11 cellular contexts compared by ENCODE assay signal in the genomic region with DNA sequence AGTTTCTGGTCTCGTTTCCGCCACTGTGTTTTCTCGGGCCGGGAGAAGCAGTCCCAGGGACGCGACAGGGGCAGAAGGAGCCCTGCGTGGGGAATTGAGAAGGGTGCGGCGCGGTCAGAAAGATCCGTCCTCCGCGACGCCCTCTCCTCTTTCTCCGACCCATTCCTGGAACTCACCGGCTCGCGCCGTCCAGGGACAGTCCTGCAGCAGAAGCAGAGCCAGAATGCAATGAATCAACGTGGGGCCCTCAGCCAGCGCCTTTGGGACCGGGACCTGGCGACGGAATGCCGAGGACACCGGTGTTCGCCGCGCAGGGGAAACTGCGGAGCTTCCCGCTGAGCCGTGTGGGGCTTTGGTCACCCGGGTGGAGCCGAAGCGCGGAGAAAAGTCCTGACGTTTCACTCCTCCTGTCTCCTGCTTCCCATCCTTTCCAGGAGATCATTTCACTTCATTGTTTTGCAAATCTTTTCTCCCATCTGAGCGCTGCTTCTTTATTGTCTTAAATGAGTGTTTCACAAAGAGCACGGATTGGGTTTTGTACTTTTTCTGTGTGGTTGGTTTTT. TPM values are rescaled to one million over a fixed set of nuclear protein-coding genes. Genes with fewer than 3 reads are reported as not detected.
DNase-seq lines count a peak whose midpoint lies in the region; ATAC-seq, FAIRE-seq and TF ChIP-seq lines count a peak whose summit lies in the region.
"Had no signal": no experiment of that assay in that cellular context is flagged by ENCODE, and none has a peak within 500 bp of the region (broad histone marks: within the 10 kb centered on the region; RNA-seq: fewer than 3 reads in every experiment).

No MANE protein-coding gene starts in this region.

- H3K9me1 ChIP-seq in IMR-90 (ENCODE audit: insufficient read depth, low read length) = no peaks in the 10 kb centered on the region

- no peak overlapping the region for H3K18ac ChIP-seq in IMR-90 (ENCODE audit: low read depth, low read length)

- POLR2A ChIA-PET in IMR-90 (lab: Charles Lee; ENCODE audit: unreplicated experiment) = no interaction called here

- no peaks in the 10 kb centered on the region for H3K79me1 ChIP-seq in IMR-90 (ENCODE audit: low read depth in 1 of 2, low read length in 2 of 2)

- H2AK9ac ChIP-seq in IMR-90 (replicated peaks; ENCODE audit: low read depth, low read length, poor library complexity) = no peak overlapping the region

- H3K4me2 ChIP-seq in IMR-90 (ENCODE audit: low read depth, low read length) (no peak overlapping the region), astrocyte (ENCODE audit: low read length) (peak overlapping the region; percentile 74), neural cell (ENCODE audit: low read length) (peak overlapping the region; percentile 28)

- intact Hi-C loops in IMR-90 (cut with micrococcal nuclease) (no loop called here), kidney (cut with DNase I) (no loop called here)

- FAIRE-seq in astrocyte (lab: Jason Lieb, UNC) = no peak
- FAIRE-seq in kidney (lab: Jason Lieb, UNC) = no peak
- FAIRE-seq: bronchial epithelial cell had no signal

- H4K20me1 ChIP-seq in IMR-90 (ENCODE audit: insufficient read depth, low read length) = no peaks in the 10 kb centered on the region; the same call in 1 of the 2 replicates
- peaks cover 6% of the 10 kb centered on the region for H4K20me1 ChIP-seq in astrocyte (ENCODE audit: insufficient read depth, low read length)
- no peaks in the 10 kb centered on the region for H4K20me1 ChIP-seq in neural cell (ENCODE audit: insufficient read depth)

- H3K9ac ChIP-seq in IMR-90 (ENCODE audit: low read depth, low read length) (no peak overlapping the region), astrocyte (ENCODE audit: low read length) (no peak overlapping the region), neural cell (ENCODE audit: low read length) (no peak overlapping the region), kidney (ENCODE audit: low read length in 2 of 2) (no peak overlapping the region)

- in situ Hi-C loops in IMR-90 (cut with MboI; ENCODE audit: low sequenced_read_pairs) = no loop called here

- dilution Hi-C loops in IMR-90 (cut with HindIII; ENCODE audit: low sequenced_read_pairs, unreplicated experiment) = no loop called here

- H3K79me2 ChIP-seq in astrocyte (ENCODE audit: insufficient read depth, low read length) = no peaks in the 10 kb centered on the region
- H3K79me2 ChIP-seq in neural cell (replicated peaks; ENCODE audit: insufficient read depth, low read length) = no peaks in the 10 kb centered on the region

- no peak for TF ChIP-seq EP300 in neural cell (conservative IDR thresholded peaks at IDR 0.05; ENCODE audit: poor library complexity, severe bottlenecking)

- H2BK20ac ChIP-seq in IMR-90 (ENCODE audit: low read depth, low read length) = no peak overlapping the region

- peaks cover 5% of the 10 kb centered on the region for H3K36me3 Mint-ChIP-seq in astrocyte (ENCODE audit: low read depth, unreplicated experiment)

- H3K27me3 ChIP-seq in IMR-90 (ENCODE audit: control insufficient read depth, insufficient read depth, low read length) = peaks cover 76% of the 10 kb centered on the region
- peaks cover 88% of the 10 kb centered on the region for H3K27me3 ChIP-seq in astrocyte (ENCODE audit: insufficient read depth, low read length)
- peaks cover 94% of the 10 kb centered on the region for H3K27me3 ChIP-seq in neural cell (ENCODE audit: insufficient read depth, low read depth, low read length)

- H3K36me3 ChIP-seq in IMR-90 (ENCODE audit: control insufficient read depth, insufficient read depth, low read length) (no peaks in the 10 kb centered on the region), astrocyte (ENCODE audit: insufficient read depth, low read length) (no peaks in the 10 kb centered on the region), neural cell (ENCODE audit: insufficient read depth, low read length) (no peaks in the 10 kb centered on the region), kidney (ENCODE audit: control insufficient read depth in 1 of 2, insufficient read depth in 2 of 2, low read length in 2 of 2) (no peaks in the 10 kb centered on the region)
- H3K36me3 ChIP-seq: SJSA1 had no signal

- no peak overlapping the region for H2BK15ac ChIP-seq in IMR-90 (ENCODE audit: low read depth, low read length)

- H4K5ac ChIP-seq in IMR-90 (ENCODE audit: low read depth, low read length) = no peak overlapping the region

- TF ChIP-seq RAD21 in IMR-90 (IDR thresholded peaks at IDR 0.05; ENCODE audit: low read length) (no peak), neural cell (conservative IDR thresholded peaks at IDR 0.05) (no peak)

- no peak overlapping the region for H3K4me3 ChIP-seq in IMR-90 (ENCODE audit: insufficient read depth, low read depth, low read length)
- H3K4me3 ChIP-seq in astrocyte (ENCODE audit: insufficient read depth, low read depth, low read length) = peak overlapping the region; percentile 21
- H3K4me3 ChIP-seq in neural cell (ENCODE audit: low read length) = peak overlapping the region; percentile 65
- H3K4me3 ChIP-seq in kidney (ENCODE audit: low read length in 2 of 2) = peak overlapping the region in 1 of 2 donors; percentile 43

- H4K8ac ChIP-seq in IMR-90 (ENCODE audit: low read depth in 2 of 2, low read length in 2 of 2) = no peak overlapping the region

- peaks cover 5% of the 10 kb centered on the region for H3K4me1 Mint-ChIP-seq in astrocyte (ENCODE audit: low read depth, unreplicated experiment)

- H3K27me3 Mint-ChIP-seq in astrocyte (ENCODE audit: low read depth, unreplicated experiment) = peaks cover 96% of the 10 kb centered on the region

- 2% methylated on average over 21 of the region's 39 CpGs; no CpG with 5 or more reads in 1 of the 2 experiments for WGBS in IMR-90 (ENCODE audit: extremely low coverage in 2 of 2, insufficient read length in 1 of 2), 2 experiments

- no peak overlapping the region for H3K56ac ChIP-seq in IMR-90 (ENCODE audit: extremely low read depth, insufficient read depth, low read length)

- DNase-seq in COLO668 (lab: John Stamatoyannopoulos, UW; ENCODE audit: unreplicated experiment) = peak; percentile 2
- no peak for DNase-seq in IMR-90
- no peak for DNase-seq in astrocyte (ENCODE audit: low read depth)
- no peak for DNase-seq in kidney
- no peak for DNase-seq in caudate nucleus (lab: John Stamatoyannopoulos, UW)

- no peak for TF ChIP-seq POLR2A in IMR-90 (IDR thresholded peaks at IDR 0.05; ENCODE audit: low read depth, low read length)

- H2AK5ac ChIP-seq in IMR-90 (ENCODE audit: low read depth, low read length) = no peak overlapping the region

- BruUV-seq in IMR-90 (replicated peaks; lab: Mats Ljungman, UMichigan) = no TSS peak

- CTCF ChIA-PET in IMR-90 (lab: Yijun Ruan, JAX) = interaction anchor here (0.5 kb wide), 1 partner anchor 17 kb away, joined by 3 read pairs; no protein-coding TSS in a partner anchor

- H2BK5ac ChIP-seq in IMR-90 (ENCODE audit: low read depth, low read length, poor library complexity, severe bottlenecking) = no peak overlapping the region

- no peaks in the 10 kb centered on the region for H3K9me2 ChIP-seq in neural cell (ENCODE audit: insufficient read depth, low read length)

- H3K9me3 ChIP-seq in IMR-90 (ENCODE audit: control insufficient read depth, insufficient read depth, low read length) (peaks cover 19% of the 10 kb centered on the region), astrocyte (ENCODE audit: insufficient read depth, low read depth, low read length) (peaks cover 18% of the 10 kb centered on the region), neural cell (ENCODE audit: low read length) (peaks cover 22% of the 10 kb centered on the region), kidney (ENCODE audit: control insufficient read depth in 1 of 2, low read length in 2 of 2) (peaks cover 0 to 16% of the 10 kb centered on the region in 2 donors)
- H3K9me3 ChIP-seq: SJSA1 had no signal

- peak overlapping the region; percentile 72 for H3K4me3 Mint-ChIP-seq in astrocyte (ENCODE audit: unreplicated experiment)

- no peak overlapping the region for H3K27ac Mint-ChIP-seq in astrocyte (ENCODE audit: unreplicated experiment)

- no peak overlapping the region for H3K27ac ChIP-seq in IMR-90 (ENCODE audit: insufficient read depth, low read length)
- H3K27ac ChIP-seq in astrocyte (ENCODE audit: low read depth, low read length) = no peak overlapping the region
- no peak overlapping the region for H3K27ac ChIP-seq in neural cell (ENCODE audit: low read length)
- no peak overlapping the region for H3K27ac ChIP-seq in kidney (ENCODE audit: low read depth in 2 of 2, low read length in 2 of 2)
- no peak overlapping the region for H3K27ac ChIP-seq in caudate nucleus (ENCODE audit: low read depth, low read length)
- H3K27ac ChIP-seq: SJSA1 had no signal

- no peak overlapping the region for H3K4ac ChIP-seq in IMR-90 (ENCODE audit: low read depth, low read length)

- H3K4me1 ChIP-seq in IMR-90 (ENCODE audit: control insufficient read depth, insufficient read depth, low read length) (no peaks in the 10 kb centered on the region), astrocyte (ENCODE audit: insufficient read depth, low read length) (peaks cover 9% of the 10 kb centered on the region), kidney (ENCODE audit: control insufficient read depth in 1 of 2, insufficient read depth in 1 of 2, low read depth in 1 of 2, low read length in 2 of 2) (peaks cover 2 to 9% of the 10 kb centered on the region in 2 donors)

- no peak overlapping the region for H2BK120ac ChIP-seq in IMR-90 (ENCODE audit: low read depth, low read length)

- H3F3A ChIP-seq in neural cell (ENCODE audit: insufficient read depth, low read length, poor library complexity, severe bottlenecking) = no peaks in the 10 kb centered on the region

- peaks cover 35% of the 10 kb centered on the region for H3K9me3 Mint-ChIP-seq in astrocyte (ENCODE audit: unreplicated experiment)

- no peak for ATAC-seq in IMR-90 (ENCODE audit: low read depth)
- ATAC-seq in GM21381 (IDR thresholded peaks at IDR 0.05; ENCODE audit: unreplicated experiment) = no peak
- no peak for ATAC-seq in GM21526 (IDR thresholded peaks at IDR 0.05; ENCODE audit: low FRiP score, unreplicated experiment)

- no peak overlapping the region for H3K23ac ChIP-seq in IMR-90 (ENCODE audit: low read depth, low read length)

- H3K14ac ChIP-seq in IMR-90 (replicated peaks; ENCODE audit: low read depth, low read length) = no peak overlapping the region

- H4K91ac ChIP-seq in IMR-90 (ENCODE audit: insufficient read depth, low read depth, low read length) = no peak overlapping the region

- H2AFZ ChIP-seq in IMR-90 (replicated peaks; ENCODE audit: low read length, poor library complexity) = peak overlapping the region; percentile 48
- peak overlapping the region; percentile 54 for H2AFZ ChIP-seq in astrocyte (ENCODE audit: low read depth, low read length)
- no peak overlapping the region for H2AFZ ChIP-seq in neural cell (ENCODE audit: low read depth, low read length)

- TF ChIP-seq CTCF in IMR-90 (conservative IDR thresholded peaks at IDR 0.05; ENCODE audit: low read depth, low read length) = no peak
- TF ChIP-seq CTCF in astrocyte (IDR thresholded peaks at IDR 0.05; ENCODE audit: insufficient read depth, low read depth, low read length) = no peak
- no peak for TF ChIP-seq CTCF in neural cell (IDR thresholded peaks at IDR 0.05; ENCODE audit: poor library complexity, severe bottlenecking)
- no peak for TF ChIP-seq CTCF in kidney (IDR thresholded peaks at IDR 0.05; ENCODE audit: borderline replicate concordance, extremely low read depth, insufficient read depth)

RNA-seq across cellular contexts. Expression of a gene that starts 26.4 kb away (rescaled TPM):
- total RNA-seq in IMR-90 (2012; rRNA removed) (0.18 and 0.56 TPM in 2 replicates), astrocyte (7.4 and 8.8 TPM in 2 replicates), kidney (0.72 TPM)
- polyA plus RNA-seq in IMR-90 (2012; rRNA removed) (0.69 and 0.87 TPM in 2 replicates), neural cell (0.22 and 0.38 TPM in 2 replicates), kidney (ENCODE audit: insufficient read depth, low read depth, low replicate concordance) (0.47 TPM)
- 0.25 TPM in 2 replicates for polyA plus RNA-seq in IMR-90 (2012; cell fraction: cytosol; rRNA removed)
- polyA plus RNA-seq in IMR-90 (2012; cell fraction: nucleus; rRNA removed; ENCODE audit: low replicate concordance) = 0.15 and 0.84 TPM in 2 replicates
- 0.24 and 0.35 TPM in 2 replicates for polyA minus RNA-seq in neural cell

RNA-seq across cellular contexts. Expression of a gene that starts 35.1 kb away (rescaled TPM):
- total RNA-seq in IMR-90 (2012; rRNA removed) (not detected in 2 replicates), astrocyte (not detected in 2 replicates), kidney (3.3 TPM)
- polyA plus RNA-seq in IMR-90 (2012; rRNA removed) (not detected in 2 replicates), neural cell (not detected in 2 replicates), kidney (ENCODE audit: insufficient read depth, low read depth, low replicate concordance) (not detected)
- not detected in 2 replicates for polyA plus RNA-seq in IMR-90 (2012; cell fraction: cytosol; rRNA removed)
- not detected in 2 replicates for polyA plus RNA-seq in IMR-90 (2012; cell fraction: nucleus; rRNA removed; ENCODE audit: low replicate concordance)
- not detected in 2 replicates for polyA minus RNA-seq in neural cell
- total RNA-seq: liver, SJSA1 had no signal
- polyA plus RNA-seq: liver had no signal

RNA-seq across cellular contexts. Expression of a gene that starts 48.4 kb away (rescaled TPM):
- total RNA-seq in IMR-90 (2012; rRNA removed) (7.2 and 7.9 TPM in 2 replicates), astrocyte (7.3 and 7.5 TPM in 2 replicates), kidney (1.3 TPM)
- polyA plus RNA-seq in IMR-90 (2012; rRNA removed) (16.2 and 17.0 TPM in 2 replicates), neural cell (1.5 and 2.8 TPM in 2 replicates), kidney (ENCODE audit: insufficient read depth, low read depth, low replicate concordance) (2.5 TPM)
- 12.4 and 17.1 TPM in 2 replicates for polyA plus RNA-seq in IMR-90 (2012; cell fraction: cytosol; rRNA removed)
- 6.0 and 6.8 TPM in 2 replicates for polyA plus RNA-seq in IMR-90 (2012; cell fraction: nucleus; rRNA removed; ENCODE audit: low replicate concordance)
- 1.7 TPM in 2 replicates for polyA minus RNA-seq in neural cell
